ENCODE assay signal across 1 cellular context in genomic region chr19:22354665-22355064, GRCh38.
TF ChIP-seq lines count a peak whose summit lies in the region.

No MANE protein-coding gene starts in this region.

TF ChIP-seq in HepG2, 621 proteins besides CTCF, POLR2A, EP300 and RAD21 (continued from another document):
- TF ChIP-seq ZNF333 (CRISPR knock-in tag; IDR thresholded peaks at IDR 0.05; ENCODE audit: borderline replicate concordance) (no peak), ZNF747 (CRISPR knock-in tag; IDR thresholded peaks at IDR 0.05; ENCODE audit: borderline replicate concordance) (no peak), U2AF2 (IDR thresholded peaks at IDR 0.05; ENCODE audit: low read depth, low read length) (no peak), FOXK1 (CRISPR knock-in tag; IDR thresholded peaks at IDR 0.05; ENCODE audit: borderline replicate concordance, low read depth) (no peak), MED1 (CRISPR knock-in tag; IDR thresholded peaks at IDR 0.05) (no peak), RFXANK (CRISPR knock-in tag; IDR thresholded peaks at IDR 0.05) (no peak), ZNF780A (CRISPR knock-in tag; IDR thresholded peaks at IDR 0.05) (no peak), SP1 (IDR thresholded peaks at IDR 0.05) (no peak), SP1 (CRISPR knock-in tag; IDR thresholded peaks at IDR 0.05) (no peak), PHF20 (CRISPR knock-in tag; IDR thresholded peaks at IDR 0.05) (no peak), ZNF883 (CRISPR knock-in tag; IDR thresholded peaks at IDR 0.05; ENCODE audit: not compliant biosample characterization) (no peak)
